In genomic region chr6:168179133-168179532, GRCh38 we compare ENCODE assay signal across 18 cellular contexts.
DNase-seq lines count a peak whose midpoint lies in the region; ATAC-seq and TF ChIP-seq lines count a peak whose summit lies in the region.
"Had no signal": no experiment of that assay in that cellular context is flagged by ENCODE, and none has a peak within 500 bp of the region (broad histone marks: within the 10 kb centered on the region; RNA-seq: fewer than 3 reads in every experiment).

No MANE protein-coding gene starts in this region.

- no peaks in the 10 kb centered on the region for H3K36me3 Mint-ChIP-seq in osteocyte (ENCODE audit: unreplicated experiment)

- TF ChIP-seq CTCF in KMS-11 (conservative IDR thresholded peaks at IDR 0.05; ENCODE audit: low read depth, low read length) (no peak), coronary artery (IDR thresholded peaks at IDR 0.05) (no peak), osteocyte (IDR thresholded peaks at IDR 0.05) (no peak), left lung (IDR thresholded peaks at IDR 0.05) (no peak)

- no peak for ATAC-seq in left lung

- H3K4me2 ChIP-seq in BLaER1 (peak overlapping the region; percentile 95), KMS-11 (no peak overlapping the region; the same call in 1 of the 2 replicates)

- no peaks in the 10 kb centered on the region for H3K79me2 ChIP-seq in KMS-11 (ENCODE audit: insufficient read depth, low read depth)

- intact Hi-C loops in left lung (cut with DNase I): no loop called here

- H3K27ac ChIP-seq in BLaER1: peak overlapping the region; percentile 93
- H3K27ac ChIP-seq in KMS-11: peak overlapping the region; percentile 87; the same call in 1 of the 2 replicates
- H3K27ac ChIP-seq in coronary artery: no peak overlapping the region
- H3K27ac ChIP-seq in left lung: no peak overlapping the region
- H3K27ac ChIP-seq: RWPE1 had no signal

- H3K9me3 ChIP-seq in BLaER1: no peaks in the 10 kb centered on the region
- no peaks in the 10 kb centered on the region for H3K9me3 ChIP-seq in left lung

- H3K4me1 Mint-ChIP-seq in osteocyte (ENCODE audit: unreplicated experiment): peaks cover 6% of the 10 kb centered on the region

- no peaks in the 10 kb centered on the region for H3K27me3 ChIP-seq in BLaER1
- H3K27me3 ChIP-seq in KMS-11 (ENCODE audit: insufficient read depth, low read depth): no peaks in the 10 kb centered on the region
- H3K27me3 ChIP-seq in left lung: no peaks in the 10 kb centered on the region

- H4K20me1 ChIP-seq in BLaER1 (no peaks in the 10 kb centered on the region), KMS-11 (ENCODE audit: insufficient read depth) (no peaks in the 10 kb centered on the region)

- H3K27ac Mint-ChIP-seq in osteocyte (ENCODE audit: unreplicated experiment): no peak overlapping the region
- H3K27ac Mint-ChIP-seq: CD4-positive, alpha-beta T cell had no signal

- H3K27me3 Mint-ChIP-seq in osteocyte (ENCODE audit: unreplicated experiment): peaks cover 4% of the 10 kb centered on the region

- no peak overlapping the region for H2AFZ ChIP-seq in KMS-11 (ENCODE audit: low read depth)

- H3K9ac ChIP-seq in BLaER1 (peak overlapping the region; percentile 88), KMS-11 (peak overlapping the region; percentile 26; the same call in 1 of the 2 replicates)

- H3K9me3 Mint-ChIP-seq in osteocyte (ENCODE audit: unreplicated experiment): no peaks in the 10 kb centered on the region
- H3K9me3 Mint-ChIP-seq: CD4-positive, alpha-beta T cell had no signal

- H3K36me3 ChIP-seq in BLaER1 (no peaks in the 10 kb centered on the region), KMS-11 (ENCODE audit: insufficient read depth) (no peaks in the 10 kb centered on the region), left lung (no peaks in the 10 kb centered on the region)

- H3K4me1 ChIP-seq in BLaER1 (peaks cover 74% of the 10 kb centered on the region), KMS-11 (ENCODE audit: low read depth, poor library complexity, severe bottlenecking) (peaks cover 63% of the 10 kb centered on the region), left lung (no peaks in the 10 kb centered on the region)

- no peak overlapping the region for H3K4me3 Mint-ChIP-seq in osteocyte (ENCODE audit: unreplicated experiment)
- H3K4me3 Mint-ChIP-seq: CD4-positive, alpha-beta T cell had no signal

- peak overlapping the region; percentile 68 for H3K4me3 ChIP-seq in BLaER1
- H3K4me3 ChIP-seq in KMS-11 (IDR thresholded peaks at IDR 0.05; ENCODE audit: insufficient read depth, low read depth, low read length): no peak overlapping the region
- no peak overlapping the region for H3K4me3 ChIP-seq in coronary artery
- H3K4me3 ChIP-seq in left lung: no peak overlapping the region

- DNase-seq in coronary artery (ENCODE audit: low spot score) (peak; percentile 67), osteocyte (ENCODE audit: extremely low spot score, unreplicated experiment) (peak; percentile 73), GM19238 (ENCODE audit: insufficient read length, low spot score) (no peak), RKO (ENCODE audit: low spot score) (no peak), left lung (no peak), SIG-M5 treated with dmso at 0.1 percent for 504 hours (lab: John Stamatoyannopoulos, UW; ENCODE audit: unreplicated experiment) (no peak)
- DNase-seq: Calu3; CD4-positive, alpha-beta T cell; DMS79 treated with DMSO at 0.1 percent for 48 hours; GOT3; Kasumi-1; NCI-H1417; NCI-H1930; NCI-H2171 treated with DMSO at 0.1 percent for 48 hours; NCI-H510A treated with DMSO at 0.1 percent for 48 hours had no signal

Comparison
In these comparisons a context has a peak if more than half of its experiments do, and no peak if none do; other contexts are left out.
1. H3K27ac ChIP-seq: peak in BLaER1 (single experiment) and KMS-11 (single experiment); none in coronary artery (0 of 2) and left lung (0 of 2).
2. DNase-seq: peak in coronary artery (single experiment) and osteocyte (single experiment); none in GM19238 (single experiment), RKO (single experiment), left lung (0 of 2) and SIG-M5 treated with dmso at 0.1 percent for 504 hours (single experiment).